8 cellular contexts compared by ENCODE assay signal in the genomic region with DNA sequence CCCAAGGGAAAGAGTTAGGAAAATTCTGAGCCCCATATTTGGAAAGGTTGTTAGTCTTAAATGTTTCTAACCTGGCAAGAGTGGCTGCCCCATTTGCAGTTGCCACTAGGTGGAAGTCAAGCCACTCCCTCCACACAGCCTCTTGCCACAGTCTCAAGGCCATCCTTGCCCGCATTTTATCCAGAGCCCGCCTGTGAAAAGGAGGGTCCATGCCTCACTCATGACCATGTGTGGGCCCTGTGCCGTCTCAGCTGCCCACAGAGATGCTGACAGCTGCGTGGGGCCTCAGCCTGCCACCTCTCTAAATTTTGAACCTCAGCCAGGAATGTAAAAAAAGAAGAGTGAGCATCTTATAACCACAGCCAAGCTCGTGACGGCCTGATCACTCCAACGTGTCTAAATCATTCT.
DNase-seq lines count a peak whose midpoint lies in the region; ATAC-seq, FAIRE-seq and TF ChIP-seq lines count a peak whose summit lies in the region.

No MANE protein-coding gene starts in this region.

- CTCF ChIA-PET in HepG2 (lab: Yijun Ruan, JAX; ENCODE audit: low intra/inter-chr PET ratio, low total read pairs), result interaction anchor here (1.0 kb wide), 1 partner anchor 116 kb away, joined by 3 read pairs; no protein-coding TSS in a partner anchor

- no peaks in the 10 kb centered on the region for H3K79me2 ChIP-seq in MM.1S (ENCODE audit: low read length)
- no peaks in the 10 kb centered on the region for H3K79me2 ChIP-seq in HepG2 (ENCODE audit: insufficient read depth, low read length)

- no peaks in the 10 kb centered on the region for H3K9me2 ChIP-seq in MM.1S (replicated peaks; ENCODE audit: insufficient read depth, low read length)

- peak; percentile 61 for TF ChIP-seq CTCF in MM.1S (IDR thresholded peaks at IDR 0.05; ENCODE audit: low read length)
- TF ChIP-seq CTCF in WERI-Rb-1 (IDR thresholded peaks at IDR 0.05; ENCODE audit: low read depth, low read length), result peak; percentile 96
- TF ChIP-seq CTCF in HepG2 (CRISPR knock-in tag; IDR thresholded peaks at IDR 0.05), result peak; percentile 54
- TF ChIP-seq CTCF in omental fat pad (IDR thresholded peaks at IDR 0.05), result no peak

- H3F3A ChIP-seq in MM.1S (ENCODE audit: insufficient read depth, low read length), result no peaks in the 10 kb centered on the region

- H3K27ac ChIP-seq in MM.1S (ENCODE audit: low read length) (no peak overlapping the region), WERI-Rb-1 (no peak overlapping the region), HepG2 (ENCODE audit: extremely low read length, insufficient read depth, low read length) (no peak overlapping the region), caudate nucleus (ENCODE audit: low read depth, low read length) (no peak overlapping the region)

- no peak overlapping the region for H3K4me3 ChIP-seq in MM.1S (ENCODE audit: low read length)
- no peak overlapping the region for H3K4me3 ChIP-seq in WERI-Rb-1 (ENCODE audit: low read depth, low read length)
- H3K4me3 ChIP-seq in HepG2 (replicated peaks in 1 of 3; ENCODE audit: insufficient read depth in 1 of 3, low read depth in 2 of 3, low read length in 3 of 3), result no peak overlapping the region

- H3K4me2 ChIP-seq in MM.1S (ENCODE audit: low read depth, low read length), result no peak overlapping the region
- H3K4me2 ChIP-seq in HepG2 (ENCODE audit: low read depth, low read length), result no peak overlapping the region

- intact Hi-C loops in HepG2 (cut with micrococcal nuclease; ENCODE audit: unreplicated experiment), result loop anchor here (5.0 kb wide), 1 partner anchor 89 kb away; no protein-coding TSS in a partner anchor

- no TSS peak for BruUV-seq in HepG2 (replicated peaks; lab: Mats Ljungman, UMichigan)

- no peak for TF ChIP-seq RAD21 in HepG2 (CRISPR knock-in tag; IDR thresholded peaks at IDR 0.05)

- WGBS in HepG2 (ENCODE audit: low lambda C conversion rate), result 20% methylated on average over 3 of the region's 7 CpGs

- in situ Hi-C loops in ACHN (cut with HindIII; ENCODE audit: low pct_ligation_motif_present, low pct_unique_long_range_greater_than_20kb, low sequenced_read_pairs), result no loop called here
- in situ Hi-C loops in HepG2 (cut with HindIII; ENCODE audit: extremely low pct_ligation_motif_present, low pct_unique_long_range_greater_than_20kb), result no loop called here

- FAIRE-seq in HepG2 (lab: Jason Lieb, UNC), result peak; percentile 51

- POLR2A ChIA-PET in HepG2 (lab: Yijun Ruan, JAX), result no interaction called here

- DNase-seq in ACHN, result peak; percentile 48
- DNase-seq in MM.1S, result peak; percentile 45
- DNase-seq in WERI-Rb-1, result peak; percentile 87
- peak; percentile 28 for DNase-seq in HepG2 (ENCODE audit: low spot score)
- no peak for DNase-seq in caudate nucleus (lab: John Stamatoyannopoulos, UW)
- DNase-seq in omental fat pad (ENCODE audit: low spot score), result no peak

- H3K4me1 ChIP-seq in MM.1S (ENCODE audit: low read length) (no peaks in the 10 kb centered on the region), HepG2 (ENCODE audit: insufficient read depth, low read length) (no peaks in the 10 kb centered on the region)

- H3K9ac ChIP-seq in MM.1S (ENCODE audit: low read length), result no peak overlapping the region
- H3K9ac ChIP-seq in HepG2 (ENCODE audit: insufficient read depth, low read depth, low read length), result no peak overlapping the region

- no peak for TF ChIP-seq EP300 in HepG2 (IDR thresholded peaks at IDR 0.05; ENCODE audit: low read depth in 2 of 2, low read length in 2 of 2)
- no peak for TF ChIP-seq EP300 in HepG2 (CRISPR knock-in tag; IDR thresholded peaks at IDR 0.05; ENCODE audit: borderline replicate concordance)

- TF ChIP-seq POLR2A in HepG2 (IDR thresholded peaks at IDR 0.05; ENCODE audit: insufficient read depth in 1 of 2, low read depth in 2 of 2, low read length in 2 of 2), result no peak

- H3K36me3 ChIP-seq in MM.1S (replicated peaks; ENCODE audit: insufficient read depth, low read length), result no peaks in the 10 kb centered on the region
- no peaks in the 10 kb centered on the region; the same call in 1 of the 2 replicates for H3K36me3 ChIP-seq in WERI-Rb-1
- no peaks in the 10 kb centered on the region for H3K36me3 ChIP-seq in HepG2 (replicated peaks in 1 of 2; ENCODE audit: control insufficient read depth in 1 of 2, insufficient read depth in 2 of 2, low read length in 2 of 2)

- H3K9me3 ChIP-seq in MM.1S (replicated peaks; ENCODE audit: insufficient read depth, low read length) (no peaks in the 10 kb centered on the region), WERI-Rb-1 (ENCODE audit: severe bottlenecking) (no peaks in the 10 kb centered on the region), HepG2 (ENCODE audit: low read length) (no peaks in the 10 kb centered on the region)

- no peaks in the 10 kb centered on the region for H3K27me3 ChIP-seq in MM.1S (replicated peaks; ENCODE audit: insufficient read depth, low read length)
- no peaks in the 10 kb centered on the region for H3K27me3 ChIP-seq in WERI-Rb-1 (ENCODE audit: insufficient read depth, low read depth, severe bottlenecking)
- H3K27me3 ChIP-seq in HepG2 (ENCODE audit: control insufficient read depth in 1 of 2, insufficient read depth in 2 of 2, low read length in 2 of 2), result no peaks in the 10 kb centered on the region

- H2AFZ ChIP-seq in MM.1S (ENCODE audit: low read length) (no peak overlapping the region), HepG2 (ENCODE audit: low read length) (no peak overlapping the region)

- H4K20me1 ChIP-seq in MM.1S (ENCODE audit: insufficient read depth, low read length), result peaks cover 2% of the 10 kb centered on the region; the same call in 1 of the 2 replicates
- H4K20me1 ChIP-seq in HepG2 (ENCODE audit: insufficient read depth, low read length), result no peaks in the 10 kb centered on the region

- ATAC-seq in GM18498 (IDR thresholded peaks at IDR 0.05; ENCODE audit: unreplicated experiment) (peak; percentile 96), HG02610 (IDR thresholded peaks at IDR 0.05; ENCODE audit: unreplicated experiment) (peak; percentile 90), HepG2 (peak; percentile 95), omental fat pad (ENCODE audit: low FRiP score) (no peak)

TF ChIP-seq in HepG2, 621 proteins besides CTCF, POLR2A, EP300 and RAD21:
- TF ChIP-seq TSC22D2 (CRISPR knock-in tag; IDR thresholded peaks at IDR 0.05; ENCODE audit: borderline replicate concordance) (no peak), ZNF687 (CRISPR knock-in tag; IDR thresholded peaks at IDR 0.05) (no peak), FOXK1 (CRISPR knock-in tag; IDR thresholded peaks at IDR 0.05; ENCODE audit: borderline replicate concordance, low read depth) (no peak), CREM (IDR thresholded peaks at IDR 0.05) (no peak), CREM (CRISPR knock-in tag; IDR thresholded peaks at IDR 0.05) (no peak), ZSCAN29 (CRISPR knock-in tag; conservative IDR thresholded peaks at IDR 0.05) (no peak), STAG1 (CRISPR knock-in tag; IDR thresholded peaks at IDR 0.05) (peak; percentile 53), FUBP1 (CRISPR knock-in tag; IDR thresholded peaks at IDR 0.05; ENCODE audit: borderline replicate concordance) (no peak), SMC3 (IDR thresholded peaks at IDR 0.05; ENCODE audit: low read length) (peak; percentile 46), SRF (IDR thresholded peaks at IDR 0.05; ENCODE audit: low read depth, low read length) (peak; percentile 55; the same call in 1 of the 2 replicates), SMAD1 (CRISPR knock-in tag; IDR thresholded peaks at IDR 0.05; ENCODE audit: borderline replicate concordance, low read depth) (no peak)
TF ChIP-seq in HepG2: peak in this region for 3.

Comparison
In these comparisons a context has a peak if more than half of its experiments do, and no peak if none do; other contexts are left out.
1. DNase-seq: peak in ACHN (single experiment), MM.1S (single experiment), WERI-Rb-1 (single experiment) and HepG2 (single experiment); none in caudate nucleus (0 of 61) and omental fat pad (single experiment).
2. CTCF ChIP-seq: peak in MM.1S (single experiment), WERI-Rb-1 (single experiment) and HepG2 (single experiment); none in omental fat pad (0 of 3).